8 cellular contexts compared by ENCODE assay signal in the genomic region with DNA sequence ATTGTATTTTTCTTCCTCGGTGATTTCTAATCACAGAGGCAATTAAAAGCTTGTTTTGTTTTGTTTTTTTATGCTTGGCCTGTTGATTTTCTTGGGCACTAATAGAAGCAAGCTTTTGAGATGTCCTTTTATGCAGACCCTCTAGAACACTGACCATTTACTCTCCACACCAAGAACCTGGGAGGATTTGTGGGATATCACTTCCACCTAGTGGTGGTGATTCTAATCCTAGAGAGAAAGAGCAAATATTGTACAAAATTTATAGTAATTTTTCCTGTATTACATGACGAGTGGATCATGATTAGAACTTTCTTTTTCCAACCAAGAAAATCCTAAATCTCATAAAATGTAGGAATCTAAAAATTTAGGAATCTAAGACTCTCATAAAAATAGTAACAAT. TPM values are rescaled to one million over a fixed set of nuclear protein-coding genes. Genes with fewer than 3 reads are reported as not detected.
DNase-seq lines count a peak whose midpoint lies in the region; ATAC-seq, FAIRE-seq and TF ChIP-seq lines count a peak whose summit lies in the region.

No MANE protein-coding gene starts in this region.

- DNase-seq in GM03348 (ENCODE audit: low spot score) = peak; percentile 61
- DNase-seq in NCI-H2196 (lab: John Stamatoyannopoulos, UW; ENCODE audit: unreplicated experiment) = peak; percentile 28
- DNase-seq in choroid plexus epithelial cell (ENCODE audit: low read depth) = peak; percentile 78
- DNase-seq in osteoblast (ENCODE audit: insufficient read length, low spot score, missing footprints) = peak; percentile 66
- no peak for DNase-seq in GM12891 (ENCODE audit: insufficient read length, low spot score)
- DNase-seq in effector CD8-positive, alpha-beta T cell (lab: John Stamatoyannopoulos, UW) = no peak
- no peak for DNase-seq in H4 (ENCODE audit: low spot score)

- H3K79me2 ChIP-seq in osteoblast (ENCODE audit: insufficient read depth, low read length) = no peaks in the 10 kb centered on the region

- no peaks in the 10 kb centered on the region for H3K9me3 ChIP-seq in osteoblast (ENCODE audit: low read depth, low read length)

- H4K20me1 ChIP-seq in osteoblast (ENCODE audit: insufficient read depth, low read length) = no peaks in the 10 kb centered on the region

- H3K36me3 ChIP-seq in osteoblast (ENCODE audit: insufficient read depth, low read length) = peaks cover 3% of the 10 kb centered on the region

- no peak for FAIRE-seq in GM12891 (lab: Jason Lieb, UNC)

- H3K4me2 ChIP-seq in osteoblast (ENCODE audit: insufficient read depth, low read length) = no peak overlapping the region

- no peak overlapping the region for H2AFZ ChIP-seq in osteoblast (ENCODE audit: low read length)

- no peak overlapping the region for H3K27ac ChIP-seq in osteoblast (ENCODE audit: low read depth, low read length)

- no peaks in the 10 kb centered on the region for H3K27me3 ChIP-seq in osteoblast (ENCODE audit: insufficient read depth, low read length)

- no peaks in the 10 kb centered on the region for H3K4me1 ChIP-seq in osteoblast (ENCODE audit: insufficient read depth, low read length)

- peak; percentile 69 for TF ChIP-seq CTCF in choroid plexus epithelial cell (conservative IDR thresholded peaks at IDR 0.05; ENCODE audit: low read depth, low read length)
- TF ChIP-seq CTCF in osteoblast (IDR thresholded peaks at IDR 0.05; ENCODE audit: extremely low read depth, low read depth, low read length) = peak; percentile 52

- ATAC-seq in HG03354 (IDR thresholded peaks at IDR 0.05; ENCODE audit: poor library complexity, severe bottlenecking, unreplicated experiment) = no peak

- H3K4me3 ChIP-seq in choroid plexus epithelial cell (ENCODE audit: low read depth, low read length) (no peak overlapping the region), osteoblast (ENCODE audit: insufficient read depth, low read length) (no peak overlapping the region)

- TF ChIP-seq POLR2A in GM12891 (IDR thresholded peaks at IDR 0.05; ENCODE audit: low read depth, low read length) = no peak

TF ChIP-seq in GM12891, 5 proteins besides CTCF, POLR2A, EP300 and RAD21:
- TF ChIP-seq POLR2AphosphoS5 (IDR thresholded peaks at IDR 0.05; ENCODE audit: low read depth, low read length) = no peak
- no peak for TF ChIP-seq POU2F2 (IDR thresholded peaks at IDR 0.05; ENCODE audit: low read depth, low read length)
- no peak for TF ChIP-seq SPI1 (IDR thresholded peaks at IDR 0.05; ENCODE audit: low read depth, low read length)
- no peak for TF ChIP-seq PAX5 (IDR thresholded peaks at IDR 0.05; ENCODE audit: insufficient read depth, low read length, severe bottlenecking)
- TF ChIP-seq TAF1 (IDR thresholded peaks at IDR 0.05; ENCODE audit: low read depth, low read length) = no peak

RNA-seq across cellular contexts. Expression of a gene that starts 23.4 kb away (rescaled TPM):
- 3.8 and 4.7 TPM in 2 replicates for total RNA-seq in osteoblast
- polyA plus RNA-seq in GM12891 (2012; ENCODE audit: low read depth, missing spikeins) = 4.1 TPM
- 14.6 and 16.5 TPM in 2 replicates for total RNA-seq in H4 (2014; rRNA removed; shearing (Covaris generic))

Comparison
In these comparisons a context has a peak if more than half of its experiments do, and no peak if none do; other contexts are left out.
1. DNase-seq: peak in GM03348 (single experiment), NCI-H2196 (single experiment), choroid plexus epithelial cell (single experiment) and osteoblast (single experiment); none in GM12891 (single experiment), effector CD8-positive, alpha-beta T cell (single experiment) and H4 (single experiment).